Comparison of ENCODE assay signal across 19 cellular contexts in the genomic region with DNA sequence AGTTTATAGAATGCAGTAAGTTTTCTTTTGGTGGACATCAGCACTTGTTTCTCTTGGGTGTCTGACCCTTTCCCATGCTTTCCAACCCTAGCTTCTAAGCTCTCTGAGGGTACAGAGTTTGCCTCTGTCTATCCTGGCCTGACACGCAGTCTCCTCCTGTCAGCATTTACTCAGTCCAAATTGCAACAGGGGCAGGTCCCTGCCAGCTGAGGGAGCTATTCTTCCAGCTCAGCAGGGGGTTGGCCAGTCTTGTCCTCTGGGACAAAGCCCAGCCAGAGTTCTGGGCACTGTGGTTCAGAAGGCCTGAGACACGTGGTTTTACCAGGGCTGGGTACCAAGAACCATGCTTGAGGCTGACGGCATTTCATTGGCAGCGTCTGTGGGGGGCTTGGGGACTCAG. TPM values are rescaled to one million over a fixed set of nuclear protein-coding genes. Genes with fewer than 3 reads are reported as not detected.
A peak's percentile ranks its signal among the peaks of the same experiment; 100 is the strongest.
DNase-seq lines count a peak whose midpoint lies in the region; ATAC-seq, FAIRE-seq and TF ChIP-seq lines count a peak whose summit lies in the region.
"Not testable (repeated sequence)": the region's sequence is repeated elsewhere in the genome, so short reads cannot be mapped to it uniquely, and the experiment has no call there.
"Had no signal": no experiment of that assay in that cellular context is flagged by ENCODE, and none has a peak within 500 bp of the region (broad histone marks: within the 10 kb centered on the region; RNA-seq: fewer than 3 reads in every experiment).

No MANE protein-coding gene starts in this region.

- ATAC-seq in A549 (peak; percentile 61 to 62), Right ventricle myocardium inferior (peak; percentile 83), left lung (peak; percentile 64), psoas muscle (peak; percentile 86 to 95 (median 90))

- CTCF ChIA-PET in A549 (lab: Yijun Ruan, JAX) = interaction anchor here (1.0 to 1.7 kb wide), 3 partner anchors 8 to 67 kb away, joined by 3 read pairs; no protein-coding TSS in a partner anchor

- H3K27me3 ChIP-seq in MG63; dorsolateral prefrontal cortex; left lung; psoas muscle (ENCODE audit: insufficient read depth in 3 of 3, low read length in 2 of 3): not testable (repeated sequence)

- not testable (repeated sequence) for H3K4me3 ChIP-seq in A549, MG63, dorsolateral prefrontal cortex, left lung, psoas muscle

- H3K36me3 ChIP-seq in MG63; left lung; psoas muscle (ENCODE audit: insufficient read depth in 1 of 2, low read depth in 1 of 2): not testable (repeated sequence)

- H3K4me1 ChIP-seq in A549 = peaks cover 53% of the 10 kb centered on the region
- not testable (repeated sequence) for H3K4me1 ChIP-seq in left lung, psoas muscle

- TF ChIP-seq RAD21 in A549 (conservative IDR thresholded peaks at IDR 0.05 in 1 of 2, IDR thresholded peaks at IDR 0.05 in 1 of 2) = peak in 1 of 2 experiments; percentile 22; a peak in 2 of 5 replicates

- TF ChIP-seq EP300 in A549 (IDR thresholded peaks at IDR 0.05) = not testable (repeated sequence)

- peak overlapping the region; percentile 70 for H3K4me2 ChIP-seq in A549

- not testable (repeated sequence) for TF ChIP-seq CTCF in A549 (IDR thresholded peaks at IDR 0.05); VCaP (conservative IDR thresholded peaks at IDR 0.05); left lung (IDR thresholded peaks at IDR 0.05)
- peak in 29 of 56 donors; percentile 9 to 48 (median 32) for TF ChIP-seq CTCF in dorsolateral prefrontal cortex (IDR thresholded peaks at IDR 0.05 in 54 of 56, conservative IDR thresholded peaks at IDR 0.05 in 2 of 56; ENCODE audit: low read depth in 1 of 56, partially characterized antibody in 56 of 56)
- peak; percentile 26 for TF ChIP-seq CTCF in psoas muscle (IDR thresholded peaks at IDR 0.05)

- peak overlapping the region; percentile 87 to 97 for H3K27ac ChIP-seq in A549
- H3K27ac ChIP-seq in VCaP = peak overlapping the region; percentile 37; the same call in 1 of the 2 replicates
- peak overlapping the region in 2 of 59 donors; percentile 19 to 40 for H3K27ac ChIP-seq in dorsolateral prefrontal cortex
- H3K27ac ChIP-seq in left lung, psoas muscle: not testable (repeated sequence)

- intact Hi-C loops in dorsolateral prefrontal cortex (cut with DNase I) (loop anchor here (10.0 kb wide), 2 partner anchors 135 to 295 kb away; partner anchors contain the start of gene NT5M (in 1 of the 2)), left lung (cut with DNase I) (loop anchor here in 1 of 2 donors (10.0 kb wide), 1 partner anchor 205 kb away; no protein-coding TSS in a partner anchor), psoas muscle (cut with DNase I) (loop anchor here in 1 of 2 donors (10.0 kb wide), 3 partner anchors 115 to 635 kb away; no protein-coding TSS in a partner anchor)
- intact Hi-C loops in Right ventricle myocardium inferior (cut with DNase I) = not testable (repeated sequence)

- TF ChIP-seq POLR2A in A549 (IDR thresholded peaks at IDR 0.05; ENCODE audit: low read length) = not testable (repeated sequence)

- 6% methylated on average over 1 of the region's 4 CpGs for WGBS in A549 (ENCODE audit: missing lambda C conversion rate)
- 0 to 40% (median 17%) methylated on average over 1 of the region's 4 CpGs for WGBS in psoas muscle, 3 donors

- POLR2A ChIA-PET in A549 (lab: Yijun Ruan, JAX) = not testable (repeated sequence)

- FAIRE-seq in A549 (lab: Jason Lieb, UNC) = peak; percentile 100

- not testable (repeated sequence) for H3K9me3 ChIP-seq in A549, MG63, left lung, psoas muscle

- DNase-seq in A549 (ENCODE audit: low read depth in 1 of 2, low spot score in 1 of 2) = peak in 1 of 2 experiments; percentile 69
- peak; percentile 26 for DNase-seq in ELR (ENCODE audit: low read depth)
- peak; percentile 28 for DNase-seq in MG63
- DNase-seq in dorsolateral prefrontal cortex = peak in 1 of 10 donors; percentile 6
- not testable (repeated sequence) for DNase-seq in Right ventricle myocardium inferior (ENCODE audit: missing footprints); left lung
- DNase-seq in psoas muscle = peak in 1 of 2 donors; percentile 50

TF ChIP-seq in A549, 52 proteins besides CTCF, POLR2A, EP300 and RAD21:
- TF ChIP-seq MAFK (IDR thresholded peaks at IDR 0.05; ENCODE audit: partially characterized antibody) (peak; percentile 49), SMC3 (IDR thresholded peaks at IDR 0.05) (peak; percentile 40; the same call in 1 of the 3 replicates)
- TF ChIP-seq, protein P1, sequence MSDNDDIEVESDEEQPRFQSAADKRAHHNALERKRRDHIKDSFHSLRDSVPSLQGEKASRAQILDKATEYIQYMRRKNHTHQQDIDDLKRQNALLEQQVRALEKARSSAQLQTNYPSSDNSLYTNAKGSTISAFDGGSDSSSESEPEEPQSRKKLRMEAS (IDR thresholded peaks at IDR 0.05) = peak; percentile 43; the same call in 1 of the 2 replicates

RNA-seq across cellular contexts. Expression of gene MPRIP, which starts 32.3 kb away (rescaled TPM):
- polyA plus RNA-seq in A549 (2011; rRNA removed) (147 and 200 TPM in 2 replicates), A549 (2017; fragmentation: RNase III; extraction: RNeasy Plus Mini Kit Qiagen cat#74134 plus additional on column Dnase treatment) (192 to 240 TPM (median 228 TPM) in 3 replicates), psoas muscle (100 to 1,000 TPM; 142 to 270 (median 184) TPM)
- 170 and 183 TPM in 2 replicates for polyA plus RNA-seq in A549 (2012; cell fraction: cytosol; rRNA removed)
- 347 and 385 TPM in 2 replicates for polyA plus RNA-seq in A549 (2012; cell fraction: nucleus; rRNA removed)
- polyA minus RNA-seq in A549 (2011; rRNA and poly(A)+ RNA removed) = 215 and 250 TPM in 2 replicates
- total RNA-seq in MG63 (2014; rRNA removed; shearing (Covaris generic); ENCODE audit: low replicate concordance) = 139 and 143 TPM in 2 replicates
- total RNA-seq in dorsolateral prefrontal cortex (100 to 1,000 TPM; 402 to 682 (median 476) TPM), Right ventricle myocardium inferior (312 TPM), left lung (100 to 1,000 TPM; 259 to 338 TPM), psoas muscle (100 to 1,000 TPM; 228 to 322 (median 258) TPM)

RNA-seq across cellular contexts. Expression of gene TNFRSF13B, which starts 38.1 kb away (rescaled TPM):
- polyA plus RNA-seq in A549 (2011; rRNA removed) (not detected in 2 replicates), A549 (2017; fragmentation: RNase III; extraction: RNeasy Plus Mini Kit Qiagen cat#74134 plus additional on column Dnase treatment) (not detected in 3 replicates), psoas muscle (not detected)
- not detected in 2 replicates for polyA plus RNA-seq in A549 (2012; cell fraction: cytosol; rRNA removed)
- not detected in 2 replicates for polyA plus RNA-seq in A549 (2012; cell fraction: nucleus; rRNA removed)
- not detected in 2 replicates for polyA minus RNA-seq in A549 (2011; rRNA and poly(A)+ RNA removed)
- total RNA-seq in MG63 (2014; rRNA removed; shearing (Covaris generic); ENCODE audit: low replicate concordance) = not detected in 2 replicates
- total RNA-seq in dorsolateral prefrontal cortex (under 1 TPM in 4 of 120 experiments, not detected in 116; 0.22 to 0.76 (median 0.41) TPM), Right ventricle myocardium inferior (not detected), left lung (under 1 TPM; 0.61 to 0.79 TPM), psoas muscle (not detected)
- total RNA-seq: A172; activated CD4-positive, alpha-beta T cell treated with anti-CD3 and anti-CD28 coated beads, Interleukin-2, amount 10 ng/mL, durations not matched to agents 24 days and 14 days; activated naive CD4-positive, alpha-beta T cell treated with anti-CD3 and anti-CD28 coated beads for 36 hours; activated T-cell treated with anti-CD3 and anti-CD28 coated beads, Interleukin-2, amount 50 U/mL, for 72 hours; G401; H4; lung microvascular endothelial cell; myocyte; renal cortical epithelial cell; SJSA1; tibial nerve had no signal
